Comparison of ENCODE assay signal across 8 cellular contexts in the genomic region with DNA sequence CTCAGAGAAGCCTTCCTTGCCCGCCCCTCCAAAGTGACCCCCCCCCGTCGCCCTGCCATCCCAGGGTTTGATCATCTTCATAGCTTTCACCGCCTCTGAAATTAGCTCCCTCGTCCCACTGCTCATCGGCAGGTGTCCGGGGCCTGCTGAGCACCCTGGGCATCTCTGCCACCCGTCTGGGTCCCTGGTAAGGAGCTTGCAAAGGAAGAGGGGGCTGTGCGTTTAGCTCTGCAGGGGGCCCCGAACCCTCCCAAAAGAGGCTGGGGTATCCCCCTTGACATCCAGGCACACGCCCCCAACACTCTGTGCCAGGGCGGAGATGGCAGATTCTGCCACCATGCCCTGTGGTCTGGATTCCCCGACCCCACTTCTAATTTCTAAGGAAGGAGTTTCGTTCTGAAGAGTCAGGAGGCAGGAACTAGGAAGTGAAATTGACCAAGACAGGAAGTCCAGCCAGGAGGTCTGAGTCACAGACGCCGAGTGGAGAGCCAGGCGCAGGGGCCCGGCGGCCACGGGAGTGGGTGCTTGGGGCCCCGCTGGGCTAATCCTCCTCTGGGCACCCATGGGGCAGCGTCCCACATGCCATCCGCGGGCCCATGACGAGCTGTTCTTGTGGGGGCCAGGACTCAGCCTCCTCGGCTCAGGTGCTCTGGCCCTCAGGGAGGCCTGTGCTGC.
DNase-seq lines count a peak whose midpoint lies in the region; ATAC-seq, FAIRE-seq and TF ChIP-seq lines count a peak whose summit lies in the region.

No MANE protein-coding gene starts in this region.

- FAIRE-seq in HepG2 (lab: Jason Lieb, UNC) = no peak
- FAIRE-seq in urothelium cell line (lab: Jason Lieb, UNC) = no peak

- no peak overlapping the region for H3K27ac Mint-ChIP-seq in activated CD4-positive, alpha-beta T cell treated with anti-CD3 and anti-CD28 coated beads for 36 hours
- peak overlapping the region; percentile 87 to 96 (median 90) for H3K27ac Mint-ChIP-seq in IgD-negative memory B cell

- CTCF ChIA-PET in activated CD4-positive, alpha-beta T cell treated with anti-CD3 and anti-CD28 coated beads for 36 hours (lab: Charles Lee) = interaction anchor here (0.6 to 1.7 kb wide), 3 partner anchors 11 to 375 kb away, joined by 3 to 7 read pairs (median 4); no protein-coding TSS in a partner anchor
- CTCF ChIA-PET in HepG2 (lab: Yijun Ruan, JAX; ENCODE audit: low intra/inter-chr PET ratio, low total read pairs) = no interaction called here

- TF ChIP-seq RAD21 in HepG2 (CRISPR knock-in tag; IDR thresholded peaks at IDR 0.05) = no peak

- peaks cover 2% of the 10 kb centered on the region for H3K79me2 ChIP-seq in HepG2 (ENCODE audit: insufficient read depth, low read length)

- intact Hi-C loops in activated CD4-positive, alpha-beta T cell treated with anti-CD3 and anti-CD28 coated beads for 36 hours (cut with DNase I, micrococcal nuclease) = loop anchor here (1.0 to 5.0 kb wide), 5 partner anchors 77 to 377 kb away; no protein-coding TSS in a partner anchor
- intact Hi-C loops in HepG2 (cut with micrococcal nuclease; ENCODE audit: unreplicated experiment) = no loop called here

- peaks cover 9% of the 10 kb centered on the region; the same call in 1 of the 2 replicates for H4K20me1 ChIP-seq in HepG2 (ENCODE audit: insufficient read depth, low read length)

- 91% methylated on average over 20 of the region's 26 CpGs for WGBS in HepG2 (ENCODE audit: low lambda C conversion rate)

- no peak overlapping the region for H2AFZ ChIP-seq in HepG2 (ENCODE audit: low read length)

- H3K36me3 Mint-ChIP-seq in activated CD4-positive, alpha-beta T cell treated with anti-CD3 and anti-CD28 coated beads for 36 hours (ENCODE audit: low read depth) = peaks cover 9% of the 10 kb centered on the region
- no peaks in the 10 kb centered on the region for H3K36me3 Mint-ChIP-seq in IgD-negative memory B cell

- peaks cover 32% of the 10 kb centered on the region for H3K4me1 ChIP-seq in HepG2 (ENCODE audit: insufficient read depth, low read length)

- peak; percentile 23 for DNase-seq in activated CD4-positive, alpha-beta T cell treated with anti-CD3 and anti-CD28 coated beads for 36 hours
- DNase-seq in activated CD4-positive, alpha-beta T cell treated with anti-CD3 and anti-CD28 coated beads, Interleukin-2, amount 50 U/mL, for 1 hour = no peak
- DNase-seq in HepG2 (ENCODE audit: low spot score) (no peak), urothelium cell line (ENCODE audit: low spot score) (peak; percentile 53), NCI-H69 (lab: John Stamatoyannopoulos, UW) (no peak), NCI-H187 treated with DMSO at 0.1 percent for 48 hours (lab: John Stamatoyannopoulos, UW) (no peak)

- peaks cover 6 to 17% of the 10 kb centered on the region in 2 experiments; a peak in 3 of 5 replicates for H3K36me3 ChIP-seq in HepG2 (replicated peaks in 1 of 2; ENCODE audit: control insufficient read depth in 1 of 2, insufficient read depth in 2 of 2, low read length in 2 of 2)

- H3K27ac ChIP-seq in angular gyrus (ENCODE audit: low read depth, low read length) = peak overlapping the region; percentile 30
- H3K27ac ChIP-seq in HepG2 (ENCODE audit: extremely low read length, insufficient read depth, low read length) = no peak overlapping the region

- no peaks in the 10 kb centered on the region for H3K27me3 ChIP-seq in HepG2 (ENCODE audit: control insufficient read depth in 1 of 2, insufficient read depth in 2 of 2, low read length in 2 of 2)

- H3K9ac ChIP-seq in HepG2 (ENCODE audit: insufficient read depth, low read depth, low read length) = no peak overlapping the region

- no peak overlapping the region for H3K4me3 ChIP-seq in HepG2 (replicated peaks in 1 of 3; ENCODE audit: insufficient read depth in 1 of 3, low read depth in 2 of 3, low read length in 3 of 3)

- H3K9me3 ChIP-seq in HepG2 (ENCODE audit: low read length) = no peaks in the 10 kb centered on the region

- no peaks in the 10 kb centered on the region for H3K9me3 Mint-ChIP-seq in activated CD4-positive, alpha-beta T cell treated with anti-CD3 and anti-CD28 coated beads for 36 hours (ENCODE audit: low read depth)
- H3K9me3 Mint-ChIP-seq in IgD-negative memory B cell = no peaks in the 10 kb centered on the region

- BruUV-seq in HepG2 (replicated peaks; lab: Mats Ljungman, UMichigan) = no TSS peak

- no peak for TF ChIP-seq EP300 in HepG2 (IDR thresholded peaks at IDR 0.05; ENCODE audit: low read depth in 2 of 2, low read length in 2 of 2)
- TF ChIP-seq EP300 in HepG2 (CRISPR knock-in tag; IDR thresholded peaks at IDR 0.05; ENCODE audit: borderline replicate concordance) = no peak

- TF ChIP-seq POLR2A in HepG2 (IDR thresholded peaks at IDR 0.05; ENCODE audit: insufficient read depth in 1 of 2, low read depth in 2 of 2, low read length in 2 of 2) = no peak

- in situ Hi-C loops in HepG2 (cut with HindIII; ENCODE audit: extremely low pct_ligation_motif_present, low pct_unique_long_range_greater_than_20kb) = no loop called here

- H3K27me3 Mint-ChIP-seq in activated CD4-positive, alpha-beta T cell treated with anti-CD3 and anti-CD28 coated beads for 36 hours = no peaks in the 10 kb centered on the region
- H3K27me3 Mint-ChIP-seq in IgD-negative memory B cell = no peaks in the 10 kb centered on the region

- POLR2A ChIA-PET in activated CD4-positive, alpha-beta T cell treated with anti-CD3 and anti-CD28 coated beads for 36 hours (lab: Charles Lee) = no interaction called here
- POLR2A ChIA-PET in HepG2 (lab: Yijun Ruan, JAX) = interaction anchor here (1.4 to 2.7 kb wide), 2 partner anchors 20 to 32 kb away, joined by 3 to 9 read pairs; no protein-coding TSS in a partner anchor

- ATAC-seq in activated CD4-positive, alpha-beta T cell treated with anti-CD3 and anti-CD28 coated beads for 36 hours = no peak
- no peak for ATAC-seq in HepG2

- TF ChIP-seq CTCF in HepG2 (CRISPR knock-in tag; IDR thresholded peaks at IDR 0.05) = no peak

- H3K4me3 Mint-ChIP-seq in activated CD4-positive, alpha-beta T cell treated with anti-CD3 and anti-CD28 coated beads for 36 hours = no peak overlapping the region
- H3K4me3 Mint-ChIP-seq in IgD-negative memory B cell = peak overlapping the region; percentile 44 to 100 (median 91)

- no peak overlapping the region for H3K4me2 ChIP-seq in HepG2 (ENCODE audit: low read depth, low read length)

- peaks cover 43% of the 10 kb centered on the region for H3K4me1 Mint-ChIP-seq in activated CD4-positive, alpha-beta T cell treated with anti-CD3 and anti-CD28 coated beads for 36 hours
- H3K4me1 Mint-ChIP-seq in IgD-negative memory B cell = peaks cover 10 to 22% (median 21%) of the 10 kb centered on the region in 3 donors

TF ChIP-seq in HepG2, 621 proteins besides CTCF, POLR2A, EP300 and RAD21:
- TF ChIP-seq ZMYM2 (CRISPR knock-in tag; IDR thresholded peaks at IDR 0.05) (0 out of 2 replicates have a peak, but pooled peaks have one; percentile 1), IRX3 (CRISPR knock-in tag; IDR thresholded peaks at IDR 0.05; ENCODE audit: borderline replicate concordance, low read depth) (no peak), AGO2 (optimal IDR thresholded peaks at IDR 0.05; ENCODE audit: low read depth, low read length) (peak; percentile 27), HNRNPL (IDR thresholded peaks at IDR 0.05; ENCODE audit: low read depth, low read length) (0 out of 2 replicates have a peak, but pooled peaks have one; percentile 42)
- TF ChIP-seq, protein P1, sequence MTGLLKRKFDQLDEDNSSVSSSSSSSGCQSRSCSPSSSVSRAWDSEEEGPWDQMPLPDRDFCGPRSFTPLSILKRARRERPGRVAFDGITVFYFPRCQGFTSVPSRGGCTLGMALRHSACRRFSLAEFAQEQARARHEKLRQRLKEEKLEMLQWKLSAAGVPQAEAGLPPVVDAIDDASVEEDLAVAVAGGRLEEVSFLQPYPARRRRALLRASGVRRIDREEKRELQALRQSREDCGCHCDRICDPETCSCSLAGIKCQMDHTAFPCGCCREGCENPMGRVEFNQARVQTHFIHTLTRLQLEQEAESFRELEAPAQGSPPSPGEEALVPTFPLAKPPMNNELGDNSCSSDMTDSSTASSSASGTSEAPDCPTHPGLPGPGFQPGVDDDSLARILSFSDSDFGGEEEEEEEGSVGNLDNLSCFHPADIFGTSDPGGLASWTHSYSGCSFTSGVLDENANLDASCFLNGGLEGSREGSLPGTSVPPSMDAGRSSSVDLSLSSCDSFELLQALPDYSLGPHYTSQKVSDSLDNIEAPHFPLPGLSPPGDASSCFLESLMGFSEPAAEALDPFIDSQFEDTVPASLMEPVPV (CRISPR knock-in tag; IDR thresholded peaks at IDR 0.05) = no peak

Comparison
In these comparisons a context has a peak if more than half of its experiments do, and no peak if none do; other contexts are left out.
1. DNase-seq: peak in activated CD4-positive, alpha-beta T cell treated with anti-CD3 and anti-CD28 coated beads for 36 hours (single experiment) and urothelium cell line (single experiment); none in activated CD4-positive, alpha-beta T cell treated with anti-CD3 and anti-CD28 coated beads, Interleukin-2, amount 50 U/mL, for 1 hour (single experiment), HepG2 (single experiment), NCI-H69 (single experiment) and NCI-H187 treated with DMSO at 0.1 percent for 48 hours (single experiment).